ENCODE assay signal across 13 cellular contexts in genomic region chr9:120392245-120392644, GRCh38.
A peak's percentile ranks its signal among the peaks of the same experiment; 100 is the strongest.
DNase-seq lines count a peak whose midpoint lies in the region; ATAC-seq and TF ChIP-seq lines count a peak whose summit lies in the region.
"Had no signal": no experiment of that assay in that cellular context is flagged by ENCODE, and none has a peak within 500 bp of the region (broad histone marks: within the 10 kb centered on the region; RNA-seq: fewer than 3 reads in every experiment).

No MANE protein-coding gene starts in this region.

- H3K27ac Mint-ChIP-seq in activated naive CD8-positive, alpha-beta T cell, result peak overlapping the region; percentile 35
- H3K27ac Mint-ChIP-seq in activated naive CD8-positive, alpha-beta T cell treated with anti-CD3 and anti-CD28 coated beads, Interleukin-2, amount 50 U/mL, for 24 hours, result no peak overlapping the region
- peak overlapping the region; percentile 62 for H3K27ac Mint-ChIP-seq in glutamatergic neuron (ENCODE audit: unreplicated experiment)
- peak overlapping the region in 9 of 10 donors; percentile 36 to 97 (median 67) for H3K27ac Mint-ChIP-seq in naive thymus-derived CD8-positive, alpha-beta T cell
- H3K27ac Mint-ChIP-seq in activated T-helper 2 cell treated with anti-CD3 and anti-CD28 coated beads, Interferon-gamma antibody, Interleukin-2, Interleukin-4, amounts not matched to agents 10 μg/mL and 5 μg/mL and 100 μg/mL, durations not matched to agents 14 hours and 24 hours and 36 hours, result no peak overlapping the region

- no peak for DNase-seq in activated naive CD8-positive, alpha-beta T cell treated with anti-CD3 and anti-CD28 coated beads, Interleukin-2, amount 50 U/mL, for 24 hours
- DNase-seq in glutamatergic neuron (no peak), left colon (no peak)
- no peak for DNase-seq in naive thymus-derived CD8-positive, alpha-beta T cell
- no peak for DNase-seq in activated T-helper 2 cell treated with anti-CD3 and anti-CD28 coated beads, Interferon-gamma antibody, Interleukin-2, Interleukin-4, amounts not matched to agents 10 μg/mL and 5 μg/mL and 100 μg/mL, durations not matched to agents 14 hours and 24 hours and 36 hours (ENCODE audit: low spot score)
- DNase-seq: 8988T; AML-193; Calu3; CD4-positive, CD25-positive, alpha-beta regulatory T cell; DMS 273 treated with DMSO at 0.1 percent for 48 hours had no signal

- POLR2A ChIA-PET in naive thymus-derived CD8-positive, alpha-beta T cell (lab: Charles Lee), result no interaction called here

- H3K9me3 Mint-ChIP-seq in activated naive CD8-positive, alpha-beta T cell (ENCODE audit: low read depth), result no peaks in the 10 kb centered on the region
- no peaks in the 10 kb centered on the region for H3K9me3 Mint-ChIP-seq in activated naive CD8-positive, alpha-beta T cell treated with anti-CD3 and anti-CD28 coated beads, Interleukin-2, amount 50 U/mL, for 24 hours
- H3K9me3 Mint-ChIP-seq in glutamatergic neuron (ENCODE audit: unreplicated experiment), result no peaks in the 10 kb centered on the region
- no peaks in the 10 kb centered on the region for H3K9me3 Mint-ChIP-seq in naive thymus-derived CD8-positive, alpha-beta T cell
- H3K9me3 Mint-ChIP-seq in activated T-helper 2 cell treated with anti-CD3 and anti-CD28 coated beads, Interferon-gamma antibody, Interleukin-2, Interleukin-4, amounts not matched to agents 10 μg/mL and 5 μg/mL and 100 μg/mL, durations not matched to agents 14 hours and 24 hours and 36 hours, result no peaks in the 10 kb centered on the region
- H3K9me3 Mint-ChIP-seq: CD4-positive, CD25-positive, alpha-beta regulatory T cell had no signal

- peaks cover 28% of the 10 kb centered on the region for H3K4me1 Mint-ChIP-seq in activated naive CD8-positive, alpha-beta T cell (ENCODE audit: low read depth)
- peaks cover 40% of the 10 kb centered on the region for H3K4me1 Mint-ChIP-seq in activated naive CD8-positive, alpha-beta T cell treated with anti-CD3 and anti-CD28 coated beads, Interleukin-2, amount 50 U/mL, for 24 hours
- H3K4me1 Mint-ChIP-seq in glutamatergic neuron (ENCODE audit: low read depth, unreplicated experiment), result peaks cover 5% of the 10 kb centered on the region
- peaks cover 26 to 33% (median 31%) of the 10 kb centered on the region in 4 donors for H3K4me1 Mint-ChIP-seq in naive thymus-derived CD8-positive, alpha-beta T cell
- peaks cover 26% of the 10 kb centered on the region for H3K4me1 Mint-ChIP-seq in activated T-helper 2 cell treated with anti-CD3 and anti-CD28 coated beads, Interferon-gamma antibody, Interleukin-2, Interleukin-4, amounts not matched to agents 10 μg/mL and 5 μg/mL and 100 μg/mL, durations not matched to agents 14 hours and 24 hours and 36 hours (ENCODE audit: low read depth)

- no peak overlapping the region for H3K4me3 Mint-ChIP-seq in activated naive CD8-positive, alpha-beta T cell
- H3K4me3 Mint-ChIP-seq in activated naive CD8-positive, alpha-beta T cell treated with anti-CD3 and anti-CD28 coated beads, Interleukin-2, amount 50 U/mL, for 24 hours, result no peak overlapping the region
- H3K4me3 Mint-ChIP-seq in glutamatergic neuron (ENCODE audit: unreplicated experiment), result no peak overlapping the region
- H3K4me3 Mint-ChIP-seq in naive thymus-derived CD8-positive, alpha-beta T cell, result no peak overlapping the region
- H3K4me3 Mint-ChIP-seq in activated T-helper 2 cell treated with anti-CD3 and anti-CD28 coated beads, Interferon-gamma antibody, Interleukin-2, Interleukin-4, amounts not matched to agents 10 μg/mL and 5 μg/mL and 100 μg/mL, durations not matched to agents 14 hours and 24 hours and 36 hours (ENCODE audit: low read depth), result no peak overlapping the region
- H3K4me3 Mint-ChIP-seq: CD4-positive, CD25-positive, alpha-beta regulatory T cell had no signal

- ATAC-seq in activated naive CD8-positive, alpha-beta T cell treated with anti-CD3 and anti-CD28 coated beads, Interleukin-2, amount 50 U/mL, for 24 hours, result no peak
- ATAC-seq in naive thymus-derived CD8-positive, alpha-beta T cell, result no peak
- no peak for ATAC-seq in left colon
- no peak for ATAC-seq in HG03039 (IDR thresholded peaks at IDR 0.05; ENCODE audit: unreplicated experiment)
- ATAC-seq: HCT116 had no signal

- no peak for TF ChIP-seq CTCF in glutamatergic neuron (IDR thresholded peaks at IDR 0.05; ENCODE audit: partially characterized antibody, unreplicated experiment)

- H3K27me3 Mint-ChIP-seq in activated naive CD8-positive, alpha-beta T cell, result no peaks in the 10 kb centered on the region
- no peaks in the 10 kb centered on the region for H3K27me3 Mint-ChIP-seq in activated naive CD8-positive, alpha-beta T cell treated with anti-CD3 and anti-CD28 coated beads, Interleukin-2, amount 50 U/mL, for 24 hours
- H3K27me3 Mint-ChIP-seq in glutamatergic neuron (ENCODE audit: unreplicated experiment), result peaks cover 4% of the 10 kb centered on the region
- H3K27me3 Mint-ChIP-seq in naive thymus-derived CD8-positive, alpha-beta T cell, result no peaks in the 10 kb centered on the region
- no peaks in the 10 kb centered on the region for H3K27me3 Mint-ChIP-seq in activated T-helper 2 cell treated with anti-CD3 and anti-CD28 coated beads, Interferon-gamma antibody, Interleukin-2, Interleukin-4, amounts not matched to agents 10 μg/mL and 5 μg/mL and 100 μg/mL, durations not matched to agents 14 hours and 24 hours and 36 hours (ENCODE audit: low read depth)
- H3K27me3 Mint-ChIP-seq: CD4-positive, CD25-positive, alpha-beta regulatory T cell had no signal

- intact Hi-C loops in activated T-helper 2 cell treated with anti-CD3 and anti-CD28 coated beads, Interferon-gamma antibody, Interleukin-2, Interleukin-4, amounts not matched to agents 10 μg/mL and 5 μg/mL and 100 μg/mL, durations not matched to agents 14 hours and 24 hours and 36 hours (cut with micrococcal nuclease), result no loop called here
- intact Hi-C loops in left colon (cut with DNase I, micrococcal nuclease), result no loop called here

- peaks cover 19% of the 10 kb centered on the region for H3K36me3 Mint-ChIP-seq in activated naive CD8-positive, alpha-beta T cell
- peaks cover 46% of the 10 kb centered on the region for H3K36me3 Mint-ChIP-seq in activated naive CD8-positive, alpha-beta T cell treated with anti-CD3 and anti-CD28 coated beads, Interleukin-2, amount 50 U/mL, for 24 hours (ENCODE audit: low read depth)
- H3K36me3 Mint-ChIP-seq in glutamatergic neuron (ENCODE audit: unreplicated experiment), result no peaks in the 10 kb centered on the region
- peaks cover 0 to 84% (median 25%) of the 10 kb centered on the region in 3 donors for H3K36me3 Mint-ChIP-seq in naive thymus-derived CD8-positive, alpha-beta T cell
- H3K36me3 Mint-ChIP-seq in activated T-helper 2 cell treated with anti-CD3 and anti-CD28 coated beads, Interferon-gamma antibody, Interleukin-2, Interleukin-4, amounts not matched to agents 10 μg/mL and 5 μg/mL and 100 μg/mL, durations not matched to agents 14 hours and 24 hours and 36 hours (ENCODE audit: low read depth), result peaks cover 79% of the 10 kb centered on the region

Comparison
In these comparisons a context has a peak if more than half of its experiments do, and no peak if none do; other contexts are left out.
1. H3K27ac Mint-ChIP-seq: peak in activated naive CD8-positive, alpha-beta T cell (single experiment), glutamatergic neuron (single experiment) and naive thymus-derived CD8-positive, alpha-beta T cell (9 of 10); none in activated naive CD8-positive, alpha-beta T cell treated with anti-CD3 and anti-CD28 coated beads, Interleukin-2, amount 50 U/mL, for 24 hours (single experiment) and activated T-helper 2 cell treated with anti-CD3 and anti-CD28 coated beads, Interferon-gamma antibody, Interleukin-2, Interleukin-4, amounts not matched to agents 10 μg/mL and 5 μg/mL and 100 μg/mL, durations not matched to agents 14 hours and 24 hours and 36 hours (single experiment).